11 cellular contexts compared by ENCODE assay signal in the genomic region with DNA sequence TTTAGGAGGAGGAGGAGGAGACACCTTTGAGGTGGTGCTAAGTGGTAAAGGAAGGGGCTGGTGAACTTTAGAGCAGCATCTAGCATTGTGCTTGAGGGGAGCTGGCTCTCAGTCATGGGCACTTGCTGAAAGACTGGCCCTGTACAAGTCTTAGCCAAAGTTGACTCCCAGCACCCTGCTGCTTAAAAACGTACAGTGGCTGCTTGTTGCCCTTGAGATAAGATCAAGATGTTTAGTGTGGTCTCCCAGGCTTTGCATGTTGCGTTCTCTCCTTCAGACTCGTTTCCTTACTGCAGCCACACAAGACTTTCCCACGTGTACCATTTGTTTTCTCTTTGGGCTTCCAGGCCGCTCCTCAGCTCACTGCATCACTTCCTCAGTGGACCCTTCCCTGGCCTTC. TPM values are rescaled to one million over a fixed set of nuclear protein-coding genes. Genes with fewer than 3 reads are reported as not detected.
DNase-seq lines count a peak whose midpoint lies in the region; ATAC-seq and TF ChIP-seq lines count a peak whose summit lies in the region.
"Had no signal": no experiment of that assay in that cellular context is flagged by ENCODE, and none has a peak within 500 bp of the region (broad histone marks: within the 10 kb centered on the region; RNA-seq: fewer than 3 reads in every experiment).

No MANE protein-coding gene starts in this region.

- H3K27ac Mint-ChIP-seq in activated naive CD4-positive, alpha-beta T cell treated with anti-CD3 and anti-CD28 coated beads, Interleukin-2, amount 50 U/mL, for 24 hours: peak overlapping the region; percentile 75

- H3K4me1 ChIP-seq in adipocyte (ENCODE audit: control insufficient read depth, insufficient read depth, low read length): peaks cover 37% of the 10 kb centered on the region
- peaks cover 41% of the 10 kb centered on the region for H3K4me1 ChIP-seq in lower lobe of right lung
- peaks cover 33% of the 10 kb centered on the region for H3K4me1 ChIP-seq in upper lobe of right lung
- H3K4me1 ChIP-seq in right cardiac atrium (ENCODE audit: control insufficient read depth, insufficient read depth, low read length): peaks cover 10% of the 10 kb centered on the region
- H3K4me1 ChIP-seq: BE2C had no signal

- H3K9me3 ChIP-seq in adipocyte (ENCODE audit: control insufficient read depth, low read length) (no peaks in the 10 kb centered on the region), lower lobe of right lung (no peaks in the 10 kb centered on the region), upper lobe of right lung (no peaks in the 10 kb centered on the region), right cardiac atrium (ENCODE audit: control insufficient read depth, low read length) (no peaks in the 10 kb centered on the region)
- H3K9me3 ChIP-seq: BE2C, pancreas had no signal

- H3K36me3 Mint-ChIP-seq in activated naive CD4-positive, alpha-beta T cell treated with anti-CD3 and anti-CD28 coated beads, Interleukin-2, amount 50 U/mL, for 24 hours: peaks cover 4% of the 10 kb centered on the region

- ATAC-seq in lower lobe of right lung (no peak), upper lobe of right lung (no peak), right cardiac atrium (no peak)
- ATAC-seq: pancreas had no signal

- H3K36me3 ChIP-seq in adipocyte (ENCODE audit: control insufficient read depth, insufficient read depth, low read length, severe bottlenecking): peaks cover 25% of the 10 kb centered on the region
- peaks cover 42% of the 10 kb centered on the region for H3K36me3 ChIP-seq in lower lobe of right lung
- H3K36me3 ChIP-seq in upper lobe of right lung: peaks cover 37% of the 10 kb centered on the region

- peaks cover 45% of the 10 kb centered on the region for H3K4me1 Mint-ChIP-seq in activated naive CD4-positive, alpha-beta T cell treated with anti-CD3 and anti-CD28 coated beads, Interleukin-2, amount 50 U/mL, for 24 hours

- H3K27me3 ChIP-seq in adipocyte (replicated peaks; ENCODE audit: control insufficient read depth, insufficient read depth, low read length) (no peaks in the 10 kb centered on the region), lower lobe of right lung (ENCODE audit: low read depth) (no peaks in the 10 kb centered on the region), upper lobe of right lung (no peaks in the 10 kb centered on the region), right cardiac atrium (ENCODE audit: control insufficient read depth, insufficient read depth) (no peaks in the 10 kb centered on the region)
- H3K27me3 ChIP-seq: BE2C, pancreas had no signal

- WGBS in right cardiac atrium: 60% methylated on average over 5 of the region's 5 CpGs

- H3K27ac ChIP-seq in lower lobe of right lung (no peak overlapping the region), upper lobe of right lung (no peak overlapping the region), right cardiac atrium (ENCODE audit: low read length) (no peak overlapping the region)
- H3K27ac ChIP-seq: pancreas had no signal

- peak overlapping the region; percentile 88 for H3K4me3 Mint-ChIP-seq in activated naive CD4-positive, alpha-beta T cell treated with anti-CD3 and anti-CD28 coated beads, Interleukin-2, amount 50 U/mL, for 24 hours

- intact Hi-C loops in lower lobe of right lung (cut with DNase I): no loop called here
- intact Hi-C loops in upper lobe of right lung (cut with DNase I): no loop called here
- intact Hi-C loops in right cardiac atrium (cut with DNase I): no loop called here

- H3K9ac ChIP-seq in adipocyte (ENCODE audit: low read length): no peak overlapping the region

- H3K4me3 ChIP-seq in adipocyte (ENCODE audit: low read length) (peak overlapping the region; percentile 99), lower lobe of right lung (peak overlapping the region; percentile 83), upper lobe of right lung (peak overlapping the region; percentile 80), right cardiac atrium (ENCODE audit: low read length) (no peak overlapping the region)

- no peaks in the 10 kb centered on the region for H3K9me3 Mint-ChIP-seq in activated naive CD4-positive, alpha-beta T cell treated with anti-CD3 and anti-CD28 coated beads, Interleukin-2, amount 50 U/mL, for 24 hours

- H3K27me3 Mint-ChIP-seq in activated naive CD4-positive, alpha-beta T cell treated with anti-CD3 and anti-CD28 coated beads, Interleukin-2, amount 50 U/mL, for 24 hours: no peaks in the 10 kb centered on the region

- DNase-seq in activated naive CD4-positive, alpha-beta T cell treated with Interleukin-2 at 50 U/mL for 16 hours: no peak
- DNase-seq in adipocyte (ENCODE audit: low read depth) (no peak), lower lobe of right lung (no peak), upper lobe of right lung (no peak), right cardiac atrium (no peak), NCI-H2081 (lab: John Stamatoyannopoulos, UW) (no peak), NCI-H82 treated with DMSO at 0.1 percent for 48 hours (lab: John Stamatoyannopoulos, UW; ENCODE audit: unreplicated experiment) (no peak)
- DNase-seq: BE2C, NCI-H446 treated with DMSO at 0.1 percent for 48 hours, pancreas had no signal

- TF ChIP-seq CTCF in lower lobe of right lung (IDR thresholded peaks at IDR 0.05): no peak
- no peak for TF ChIP-seq CTCF in upper lobe of right lung (IDR thresholded peaks at IDR 0.05)

RNA-seq across cellular contexts. Expression of gene MED28, which starts 1.8 kb away (rescaled TPM):
- total RNA-seq in lower lobe of right lung (46.2 TPM), upper lobe of right lung (50.0 TPM), right cardiac atrium (10 to 100 TPM; 22.1 to 34.3 (median 29.1) TPM)
- 10.2 TPM for polyA plus RNA-seq in right cardiac atrium

RNA-seq across cellular contexts. Expression of gene LAP3, which starts 39.3 kb away (rescaled TPM):
- total RNA-seq in lower lobe of right lung (125 TPM), upper lobe of right lung (97.6 TPM), right cardiac atrium (10 to 100 TPM; 36.1 to 61.6 (median 49.1) TPM)
- polyA plus RNA-seq in right cardiac atrium: 31.2 TPM
